Comparison of ENCODE assay signal across 1 cellular context in genomic region chr17:48843172-48843900, GRCh38.
TF ChIP-seq lines count a peak whose summit lies in the region.

No MANE protein-coding gene starts in this region.

TF ChIP-seq in HepG2, 621 proteins besides CTCF, POLR2A, EP300 and RAD21:
- TF ChIP-seq ZNF12 (CRISPR knock-in tag; IDR thresholded peaks at IDR 0.05) = no peak
- no peak for TF ChIP-seq GLMP (CRISPR knock-in tag; IDR thresholded peaks at IDR 0.05; ENCODE audit: borderline replicate concordance)
- TF ChIP-seq HDAC1 (CRISPR knock-in tag; IDR thresholded peaks at IDR 0.05) = no peak
- TF ChIP-seq NFYC (CRISPR knock-in tag; IDR thresholded peaks at IDR 0.05) = no peak
- TF ChIP-seq, protein P1, sequence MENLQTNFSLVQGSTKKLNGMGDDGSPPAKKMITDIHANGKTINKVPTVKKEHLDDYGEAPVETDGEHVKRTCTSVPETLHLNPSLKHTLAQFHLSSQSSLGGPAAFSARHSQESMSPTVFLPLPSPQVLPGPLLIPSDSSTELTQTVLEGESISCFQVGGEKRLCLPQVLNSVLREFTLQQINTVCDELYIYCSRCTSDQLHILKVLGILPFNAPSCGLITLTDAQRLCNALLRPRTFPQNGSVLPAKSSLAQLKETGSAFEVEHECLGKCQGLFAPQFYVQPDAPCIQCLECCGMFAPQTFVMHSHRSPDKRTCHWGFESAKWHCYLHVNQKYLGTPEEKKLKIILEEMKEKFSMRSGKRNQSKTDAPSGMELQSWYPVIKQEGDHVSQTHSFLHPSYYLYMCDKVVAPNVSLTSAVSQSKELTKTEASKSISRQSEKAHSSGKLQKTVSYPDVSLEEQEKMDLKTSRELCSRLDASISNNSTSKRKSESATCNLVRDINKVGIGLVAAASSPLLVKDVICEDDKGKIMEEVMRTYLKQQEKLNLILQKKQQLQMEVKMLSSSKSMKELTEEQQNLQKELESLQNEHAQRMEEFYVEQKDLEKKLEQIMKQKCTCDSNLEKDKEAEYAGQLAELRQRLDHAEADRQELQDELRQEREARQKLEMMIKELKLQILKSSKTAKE (CRISPR knock-in tag; IDR thresholded peaks at IDR 0.05; ENCODE audit: borderline replicate concordance) = no peak
- no peak for TF ChIP-seq MAFF (IDR thresholded peaks at IDR 0.05; ENCODE audit: low read depth, low read length)
- no peak for TF ChIP-seq ZNF382 (CRISPR knock-in tag; IDR thresholded peaks at IDR 0.05; ENCODE audit: borderline replicate concordance)
- TF ChIP-seq SALL1 (CRISPR knock-in tag; IDR thresholded peaks at IDR 0.05) = no peak
- TF ChIP-seq CEBPB (IDR thresholded peaks at IDR 0.05; ENCODE audit: borderline replicate concordance, low read depth, low read length) = no peak
- no peak for TF ChIP-seq ARID2 (CRISPR knock-in tag; IDR thresholded peaks at IDR 0.05; ENCODE audit: borderline replicate concordance)
- no peak for TF ChIP-seq ZNF879 (CRISPR knock-in tag; IDR thresholded peaks at IDR 0.05)
- no peak for TF ChIP-seq BCL6 (CRISPR knock-in tag; IDR thresholded peaks at IDR 0.05)
- TF ChIP-seq ZMAT3 (CRISPR knock-in tag; conservative IDR thresholded peaks at IDR 0.05) = no peak
- TF ChIP-seq MIER2 (CRISPR knock-in tag; IDR thresholded peaks at IDR 0.05) = no peak
- TF ChIP-seq STAT5B (CRISPR knock-in tag; IDR thresholded peaks at IDR 0.05) = no peak
- TF ChIP-seq KDM2A (CRISPR knock-in tag; IDR thresholded peaks at IDR 0.05; ENCODE audit: borderline replicate concordance, low read depth) = no peak
- no peak for TF ChIP-seq FOSL2 (CRISPR knock-in tag; IDR thresholded peaks at IDR 0.05)
- TF ChIP-seq, protein P2, sequence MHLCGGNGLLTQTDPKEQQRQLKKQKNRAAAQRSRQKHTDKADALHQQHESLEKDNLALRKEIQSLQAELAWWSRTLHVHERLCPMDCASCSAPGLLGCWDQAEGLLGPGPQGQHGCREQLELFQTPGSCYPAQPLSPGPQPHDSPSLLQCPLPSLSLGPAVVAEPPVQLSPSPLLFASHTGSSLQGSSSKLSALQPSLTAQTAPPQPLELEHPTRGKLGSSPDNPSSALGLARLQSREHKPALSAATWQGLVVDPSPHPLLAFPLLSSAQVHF (CRISPR knock-in tag; IDR thresholded peaks at IDR 0.05) = no peak
- no peak for TF ChIP-seq ZSCAN9 (CRISPR knock-in tag; IDR thresholded peaks at IDR 0.05; ENCODE audit: borderline replicate concordance)
- TF ChIP-seq ZNF143 (CRISPR knock-in tag; IDR thresholded peaks at IDR 0.05) = no peak
